11 cellular contexts compared by ENCODE assay signal in the genomic region with DNA sequence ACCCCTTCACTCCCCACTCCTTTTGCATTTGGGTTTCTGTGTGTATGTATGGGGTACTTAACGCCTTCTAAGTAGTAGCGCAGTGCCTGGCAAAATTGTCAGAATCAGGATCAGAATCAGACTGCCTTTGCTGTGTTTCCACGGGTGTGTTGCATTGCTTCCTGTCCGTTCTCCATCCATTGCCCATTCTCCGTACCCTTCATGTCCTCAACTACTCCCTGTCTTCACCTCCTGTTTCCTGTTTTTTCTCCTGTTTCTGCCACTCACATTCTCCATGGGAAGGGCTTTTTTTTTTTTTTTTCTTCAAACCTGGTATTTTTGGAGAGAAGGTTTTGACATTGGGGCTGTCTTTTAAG.
DNase-seq lines count a peak whose midpoint lies in the region; ATAC-seq and TF ChIP-seq lines count a peak whose summit lies in the region.
"Had no signal": no experiment of that assay in that cellular context is flagged by ENCODE, and none has a peak within 500 bp of the region (broad histone marks: within the 10 kb centered on the region; RNA-seq: fewer than 3 reads in every experiment).

No MANE protein-coding gene starts in this region.

- peaks cover 71% of the 10 kb centered on the region for H3K79me2 ChIP-seq in fibroblast of lung (ENCODE audit: control insufficient read depth, insufficient read depth, low read length)

- POLR2A ChIA-PET in naive thymus-derived CD8-positive, alpha-beta T cell (lab: Charles Lee): interaction anchor here (0.6 kb wide), 2 partner anchors 36 to 513 kb away, joined by 4 read pairs; no protein-coding TSS in a partner anchor

- no peak overlapping the region for H2AFZ ChIP-seq in fibroblast of lung (ENCODE audit: low read length)

- H3K9me3 Mint-ChIP-seq in CD4-positive, CD25-positive, alpha-beta regulatory T cell: peaks cover 0 to 2% (median 0%) of the 10 kb centered on the region in 7 donors
- H3K9me3 Mint-ChIP-seq in progenitor cell of endocrine pancreas (ENCODE audit: low read depth): no peaks in the 10 kb centered on the region
- H3K9me3 Mint-ChIP-seq in glutamatergic neuron (ENCODE audit: unreplicated experiment): peaks cover 3% of the 10 kb centered on the region
- no peaks in the 10 kb centered on the region for H3K9me3 Mint-ChIP-seq in naive thymus-derived CD8-positive, alpha-beta T cell
- H3K9me3 Mint-ChIP-seq: activated T-cell treated with anti-CD3 and anti-CD28 coated beads, Interleukin-2, amount 50 U/mL, for 24 hours had no signal

- peaks cover 21 to 43% (median 28%) of the 10 kb centered on the region in 4 donors for H3K4me1 Mint-ChIP-seq in CD4-positive, CD25-positive, alpha-beta regulatory T cell
- H3K4me1 Mint-ChIP-seq in progenitor cell of endocrine pancreas (ENCODE audit: low read depth): peaks cover 68% of the 10 kb centered on the region
- H3K4me1 Mint-ChIP-seq in glutamatergic neuron (ENCODE audit: low read depth, unreplicated experiment): peaks cover 9% of the 10 kb centered on the region
- H3K4me1 Mint-ChIP-seq in naive thymus-derived CD8-positive, alpha-beta T cell: peaks cover 20 to 52% (median 34%) of the 10 kb centered on the region in 4 donors

- no peak for DNase-seq in CD4-positive, CD25-positive, alpha-beta regulatory T cell
- DNase-seq in SJCRH30: peak in 1 of 2 experiments; percentile 35
- no peak for DNase-seq in fibroblast of lung (ENCODE audit: low read depth in 2 of 2)
- DNase-seq in progenitor cell of endocrine pancreas (ENCODE audit: low spot score, unreplicated experiment): no peak
- no peak for DNase-seq in glutamatergic neuron
- DNase-seq in effector CD8-positive, alpha-beta T cell (lab: John Stamatoyannopoulos, UW): no peak
- DNase-seq in naive thymus-derived CD8-positive, alpha-beta T cell: no peak
- DNase-seq: activated T-cell treated with anti-CD3 and anti-CD28 coated beads, Interleukin-2, amount 50 U/mL, for 24 hours; NCI-H146; nucleus accumbens had no signal

- H3K27ac Mint-ChIP-seq in CD4-positive, CD25-positive, alpha-beta regulatory T cell: peak overlapping the region in 2 of 3 donors; percentile 30 to 57
- H3K27ac Mint-ChIP-seq in progenitor cell of endocrine pancreas (peak overlapping the region; percentile 65), glutamatergic neuron (ENCODE audit: unreplicated experiment) (no peak overlapping the region)
- H3K27ac Mint-ChIP-seq in naive thymus-derived CD8-positive, alpha-beta T cell: peak overlapping the region in 2 of 10 donors; percentile 46 to 79

- H3K4me1 ChIP-seq in CD4-positive, CD25-positive, alpha-beta regulatory T cell (ENCODE audit: control insufficient read depth, insufficient read depth, low read length, poor library complexity, severe bottlenecking): peaks cover 9% of the 10 kb centered on the region
- H3K4me1 ChIP-seq in SJCRH30: peaks cover 46% of the 10 kb centered on the region
- H3K4me1 ChIP-seq in fibroblast of lung (ENCODE audit: control insufficient read depth, extremely low read depth, insufficient read depth, low read length): peaks cover 22% of the 10 kb centered on the region

- no peak overlapping the region for H3K9ac ChIP-seq in fibroblast of lung (ENCODE audit: insufficient read depth, low read length)

- H3K4me3 ChIP-seq in CD4-positive, CD25-positive, alpha-beta regulatory T cell (ENCODE audit: low read depth, low read length): no peak overlapping the region
- H3K4me3 ChIP-seq in SJCRH30: no peak overlapping the region
- peak overlapping the region in 1 of 4 experiments; percentile 12 for H3K4me3 ChIP-seq in fibroblast of lung (replicated peaks in 1 of 4; ENCODE audit: control extremely low read depth in 1 of 4, insufficient read depth in 1 of 4, low read depth in 3 of 4, low read length in 4 of 4)

- no peak overlapping the region for H3K27ac ChIP-seq in CD4-positive, CD25-positive, alpha-beta regulatory T cell (ENCODE audit: insufficient read depth, low read length, poor library complexity, severe bottlenecking)
- peak overlapping the region; percentile 71 for H3K27ac ChIP-seq in SJCRH30
- H3K27ac ChIP-seq in fibroblast of lung (ENCODE audit: insufficient read depth, low read length): peak overlapping the region; percentile 92

- no peaks in the 10 kb centered on the region for H3K9me3 ChIP-seq in CD4-positive, CD25-positive, alpha-beta regulatory T cell (ENCODE audit: control insufficient read depth in 2 of 2, low read length in 2 of 2)
- no peaks in the 10 kb centered on the region for H3K9me3 ChIP-seq in SJCRH30 (replicated peaks)
- no peaks in the 10 kb centered on the region for H3K9me3 ChIP-seq in fibroblast of lung (ENCODE audit: control insufficient read depth, insufficient read depth, low read depth, low read length)

- H3K36me3 Mint-ChIP-seq in CD4-positive, CD25-positive, alpha-beta regulatory T cell: no peaks in the 10 kb centered on the region
- H3K36me3 Mint-ChIP-seq in progenitor cell of endocrine pancreas (ENCODE audit: insufficient read depth): peaks cover 2% of the 10 kb centered on the region
- no peaks in the 10 kb centered on the region for H3K36me3 Mint-ChIP-seq in glutamatergic neuron (ENCODE audit: unreplicated experiment)
- H3K36me3 Mint-ChIP-seq in naive thymus-derived CD8-positive, alpha-beta T cell: peaks cover 0 to 9% (median 4%) of the 10 kb centered on the region in 3 donors

- no peaks in the 10 kb centered on the region for H3K27me3 Mint-ChIP-seq in CD4-positive, CD25-positive, alpha-beta regulatory T cell
- H3K27me3 Mint-ChIP-seq in progenitor cell of endocrine pancreas (no peaks in the 10 kb centered on the region), glutamatergic neuron (ENCODE audit: unreplicated experiment) (no peaks in the 10 kb centered on the region)
- no peaks in the 10 kb centered on the region for H3K27me3 Mint-ChIP-seq in naive thymus-derived CD8-positive, alpha-beta T cell
- H3K27me3 Mint-ChIP-seq: activated T-cell treated with anti-CD3 and anti-CD28 coated beads, Interleukin-2, amount 50 U/mL, for 24 hours had no signal

- no peaks in the 10 kb centered on the region for H3K36me3 ChIP-seq in CD4-positive, CD25-positive, alpha-beta regulatory T cell (ENCODE audit: control insufficient read depth, insufficient read depth, low read length)
- H3K36me3 ChIP-seq in SJCRH30 (peaks cover 5% of the 10 kb centered on the region), fibroblast of lung (ENCODE audit: control insufficient read depth, insufficient read depth, low read length) (peaks cover 1% of the 10 kb centered on the region)

- no peaks in the 10 kb centered on the region for H3K27me3 ChIP-seq in CD4-positive, CD25-positive, alpha-beta regulatory T cell (ENCODE audit: control insufficient read depth, insufficient read depth, low read length)
- no peaks in the 10 kb centered on the region for H3K27me3 ChIP-seq in SJCRH30
- H3K27me3 ChIP-seq in fibroblast of lung (ENCODE audit: control insufficient read depth, insufficient read depth, low read length): no peaks in the 10 kb centered on the region

- ATAC-seq in CD4-positive, CD25-positive, alpha-beta regulatory T cell (ENCODE audit: low read depth in 2 of 2): no peak
- ATAC-seq in GM18861 (IDR thresholded peaks at IDR 0.05; ENCODE audit: unreplicated experiment): no peak
- no peak for ATAC-seq in naive thymus-derived CD8-positive, alpha-beta T cell

- peaks cover 2% of the 10 kb centered on the region for H4K20me1 ChIP-seq in fibroblast of lung (ENCODE audit: control insufficient read depth, extremely low read depth, insufficient read depth, low read length)

- peak overlapping the region; percentile 89 for H3K4me2 ChIP-seq in fibroblast of lung (ENCODE audit: extremely low read depth, insufficient read depth, low read length)

- no peak for TF ChIP-seq CTCF in fibroblast of lung (conservative IDR thresholded peaks at IDR 0.05 in 1 of 2, IDR thresholded peaks at IDR 0.05 in 1 of 2; ENCODE audit: low read depth in 1 of 2, low read length in 2 of 2)
- TF ChIP-seq CTCF in progenitor cell of endocrine pancreas (IDR thresholded peaks at IDR 0.05; ENCODE audit: unreplicated experiment): no peak
- no peak for TF ChIP-seq CTCF in glutamatergic neuron (IDR thresholded peaks at IDR 0.05; ENCODE audit: partially characterized antibody, unreplicated experiment)

- H3K4me3 Mint-ChIP-seq in CD4-positive, CD25-positive, alpha-beta regulatory T cell: no peak overlapping the region
- H3K4me3 Mint-ChIP-seq in progenitor cell of endocrine pancreas (ENCODE audit: low read depth) (no peak overlapping the region), glutamatergic neuron (ENCODE audit: unreplicated experiment) (no peak overlapping the region)
- peak overlapping the region in 2 of 10 donors; percentile 47 to 55 for H3K4me3 Mint-ChIP-seq in naive thymus-derived CD8-positive, alpha-beta T cell
